In the genomic region with DNA sequence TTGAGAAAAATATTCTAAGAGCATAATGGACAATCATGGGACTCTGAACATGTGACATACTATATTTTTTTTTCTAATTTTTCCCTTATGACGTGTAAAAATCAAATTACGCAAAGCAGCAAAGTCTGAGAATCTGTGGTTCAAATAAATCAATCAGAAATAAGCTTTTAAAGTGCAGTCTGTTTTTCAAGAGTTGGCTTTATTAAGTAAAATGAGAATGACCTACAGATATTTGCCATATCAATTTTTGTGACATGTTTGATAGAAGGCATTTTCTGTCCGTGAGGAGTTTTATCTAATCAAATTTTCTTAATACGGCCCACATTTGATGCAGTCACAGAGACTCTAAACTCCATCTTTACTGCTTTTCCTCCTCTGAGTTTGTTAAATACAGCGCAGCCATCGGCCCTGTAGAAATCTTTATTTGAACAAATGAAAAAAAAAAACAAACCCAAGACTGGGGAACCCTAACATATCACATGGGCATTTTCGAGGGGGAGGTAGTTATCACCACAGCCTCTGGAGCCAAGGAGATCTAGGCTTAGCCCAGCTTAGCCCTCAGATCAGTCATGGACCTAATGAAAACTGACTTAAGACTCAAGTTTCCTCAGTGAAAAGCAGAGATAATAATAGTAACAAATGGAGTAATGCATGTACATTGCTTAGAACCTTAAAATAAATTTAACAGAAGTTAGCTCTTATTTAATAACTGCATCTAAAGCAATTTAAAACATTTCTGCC, we compare ENCODE assay signal across 17 cellular contexts.
A peak's percentile ranks its signal among the peaks of the same experiment; 100 is the strongest.
DNase-seq lines count a peak whose midpoint lies in the region; ATAC-seq and TF ChIP-seq lines count a peak whose summit lies in the region.
"Had no signal": no experiment of that assay in that cellular context is flagged by ENCODE, and none has a peak within 500 bp of the region (broad histone marks: within the 10 kb centered on the region; RNA-seq: fewer than 3 reads in every experiment).

No MANE protein-coding gene starts in this region.

- peaks cover 6% of the 10 kb centered on the region for H3K9me3 Mint-ChIP-seq in mesothelial cell of epicardium
- H3K9me3 Mint-ChIP-seq: H9 had no signal

- H3K4me3 ChIP-seq in SK-N-SH (ENCODE audit: low read depth in 2 of 2, low read length in 1 of 2) (no peak overlapping the region), smooth muscle cell (no peak overlapping the region)
- H3K4me3 ChIP-seq: GM23248 had no signal

- H3K27ac Mint-ChIP-seq in mesothelial cell of epicardium: peak overlapping the region; percentile 31
- H3K27ac Mint-ChIP-seq: H9 had no signal

- no peak for ATAC-seq in HG03025 (IDR thresholded peaks at IDR 0.05; ENCODE audit: low FRiP score, unreplicated experiment)
- ATAC-seq: HCT116 had no signal

- H3K27me3 Mint-ChIP-seq in mesothelial cell of epicardium (ENCODE audit: low read depth): peaks cover 6% of the 10 kb centered on the region

- 15% methylated on average over 7 of the region's 7 CpGs for WGBS in SK-N-SH (ENCODE audit: low lambda C conversion rate)
- 58% methylated on average over 7 of the region's 7 CpGs for WGBS in smooth muscle cell (ENCODE audit: low lambda C conversion rate)

- H3K9ac ChIP-seq in SK-N-SH (no peak overlapping the region), smooth muscle cell (ENCODE audit: low read depth) (no peak overlapping the region)
- H3K9ac ChIP-seq: GM23248 had no signal

- POLR2A ChIA-PET in SK-N-SH (lab: Yijun Ruan, JAX): no interaction called here

- H3K9me3 ChIP-seq in SK-N-SH (no peaks in the 10 kb centered on the region), smooth muscle cell (replicated peaks; ENCODE audit: low read depth) (no peaks in the 10 kb centered on the region)

- TF ChIP-seq RAD21 in SK-N-SH (IDR thresholded peaks at IDR 0.05; ENCODE audit: low read length): peak; percentile 46; the same call in 1 of the 2 replicates

- TF ChIP-seq CTCF in SK-N-SH (IDR thresholded peaks at IDR 0.05): no peak
- no peak for TF ChIP-seq CTCF in mesothelial cell of epicardium (IDR thresholded peaks at IDR 0.05; ENCODE audit: unreplicated experiment)
- TF ChIP-seq CTCF in smooth muscle cell (IDR thresholded peaks at IDR 0.05; ENCODE audit: borderline replicate concordance, insufficient read depth, poor library complexity, severe bottlenecking): no peak

- H3K27me3 ChIP-seq in SK-N-SH (ENCODE audit: insufficient read depth): no peaks in the 10 kb centered on the region
- H3K27me3 ChIP-seq in smooth muscle cell (ENCODE audit: low read depth): no peaks in the 10 kb centered on the region

- H4K20me1 ChIP-seq in SK-N-SH (ENCODE audit: insufficient read depth) (no peaks in the 10 kb centered on the region), smooth muscle cell (ENCODE audit: low read depth) (no peaks in the 10 kb centered on the region)

- peaks cover 0 to 28% of the 10 kb centered on the region in 2 experiments; a peak in 2 of 4 replicates for H3K4me1 ChIP-seq in SK-N-SH (ENCODE audit: control insufficient read depth in 1 of 2, insufficient read depth in 2 of 2, low read depth in 1 of 2, low read length in 1 of 2)
- H3K4me1 ChIP-seq in smooth muscle cell (ENCODE audit: low read depth): no peaks in the 10 kb centered on the region

- CTCF ChIA-PET in SK-N-SH (lab: Yijun Ruan, JAX): interaction anchor here (1.1 to 1.8 kb wide), 4 partner anchors 15 to 139 kb away, joined by 3 to 6 read pairs (median 4); no protein-coding TSS in a partner anchor

- no peaks in the 10 kb centered on the region for H3K36me3 ChIP-seq in SK-N-SH (replicated peaks in 1 of 2; ENCODE audit: control insufficient read depth in 1 of 2, insufficient read depth in 2 of 2, low read length in 1 of 2)
- H3K36me3 ChIP-seq in smooth muscle cell (ENCODE audit: low read depth): no peaks in the 10 kb centered on the region

- H3K27ac ChIP-seq in SK-N-SH (ENCODE audit: low read depth in 2 of 2, low read length in 1 of 2) (peak overlapping the region; percentile 35 to 96; a peak in 3 of 4 replicates), smooth muscle cell (ENCODE audit: low read depth) (peak overlapping the region; percentile 33)
- H3K27ac ChIP-seq: GM23248 had no signal

- H3K4me3 Mint-ChIP-seq in mesothelial cell of epicardium: no peak overlapping the region
- H3K4me3 Mint-ChIP-seq: CD4-positive, alpha-beta memory T cell; H9 had no signal

- H3K36me3 Mint-ChIP-seq in mesothelial cell of epicardium: no peaks in the 10 kb centered on the region
- H3K36me3 Mint-ChIP-seq: CD4-positive, alpha-beta memory T cell had no signal

- H3F3A ChIP-seq in SK-N-SH (replicated peaks; ENCODE audit: insufficient read depth): no peaks in the 10 kb centered on the region
- no peaks in the 10 kb centered on the region for H3F3A ChIP-seq in smooth muscle cell (ENCODE audit: low read depth)

- peak in 1 of 2 experiments; percentile 99; a peak in 2 of 4 replicates for TF ChIP-seq EP300 in SK-N-SH (IDR thresholded peaks at IDR 0.05; ENCODE audit: borderline replicate concordance in 1 of 2, low read depth in 1 of 2, low read length in 1 of 2)

- H3K79me2 ChIP-seq in SK-N-SH (ENCODE audit: insufficient read depth): no peaks in the 10 kb centered on the region
- no peaks in the 10 kb centered on the region for H3K79me2 ChIP-seq in smooth muscle cell (ENCODE audit: low read depth)

- H3K4me1 Mint-ChIP-seq in mesothelial cell of epicardium: peaks cover 31% of the 10 kb centered on the region
- H3K4me1 Mint-ChIP-seq: CD4-positive, alpha-beta memory T cell had no signal

- peak; percentile 80 for DNase-seq in NCI-H82 (lab: John Stamatoyannopoulos, UW)
- DNase-seq in SK-N-SH: peak; percentile 24
- DNase-seq in mesothelial cell of epicardium (ENCODE audit: low spot score in 2 of 2, unreplicated experiment in 2 of 2): no peak
- DNase-seq in smooth muscle cell (lab: John Stamatoyannopoulos, UW; ENCODE audit: unreplicated experiment): no peak
- DNase-seq in dermis blood vessel endothelial cell: no peak
- no peak for DNase-seq in activated CD8-positive, alpha-beta memory T cell treated with anti-CD3 and anti-CD28 coated beads, Interleukin-2, amount 50 U/mL, for 48 hours
- DNase-seq in NCI-H2227 treated with DMSO at 0.1 percent for 48 hours (lab: John Stamatoyannopoulos, UW): no peak
- DNase-seq: C1 segment of cervical spinal cord; Calu3; CD4-positive, alpha-beta memory T cell; COR-L47; DMS153; DND-41; GM23248; H9 had no signal

- H3K4me2 ChIP-seq in SK-N-SH: no peak overlapping the region
- H3K4me2 ChIP-seq in smooth muscle cell: peak overlapping the region; percentile 15

- H2AFZ ChIP-seq in SK-N-SH (ENCODE audit: low read depth) (no peak overlapping the region; the same call in 1 of the 2 replicates), smooth muscle cell (ENCODE audit: low read depth) (peak overlapping the region; percentile 7)
- H2AFZ ChIP-seq: GM23248 had no signal

- H3K9me2 ChIP-seq in SK-N-SH: no peaks in the 10 kb centered on the region

TF ChIP-seq in SK-N-SH, 30 proteins besides CTCF, POLR2A, EP300 and RAD21 (continues in another document):
- TF ChIP-seq FOXM1 (IDR thresholded peaks at IDR 0.05; ENCODE audit: low read depth) (no peak), ELF1 (IDR thresholded peaks at IDR 0.05) (no peak), TAF1 (IDR thresholded peaks at IDR 0.05; ENCODE audit: borderline replicate concordance, low read depth, low read length) (no peak), MXI1 (IDR thresholded peaks at IDR 0.05; ENCODE audit: low read depth, low read length) (peak; percentile 45; the same call in 1 of the 2 replicates), CHD2 (IDR thresholded peaks at IDR 0.05; ENCODE audit: low read length, partially characterized antibody) (peak; percentile 46), RXRA (IDR thresholded peaks at IDR 0.05; ENCODE audit: borderline replicate concordance, low read depth) (no peak), NRF1 (IDR thresholded peaks at IDR 0.05; ENCODE audit: low read depth, low read length) (no peak), GATA2 (CRISPR knock-in tag; IDR thresholded peaks at IDR 0.05) (peak; percentile 68), TEAD4 (IDR thresholded peaks at IDR 0.05; ENCODE audit: borderline replicate concordance, insufficient read depth) (peak; percentile 50; the same call in 1 of the 2 replicates), MEF2A (IDR thresholded peaks at IDR 0.05; ENCODE audit: borderline replicate concordance, low read depth) (no peak), GABPA (IDR thresholded peaks at IDR 0.05; ENCODE audit: low read depth) (no peak)
- TF ChIP-seq, protein P1, sequence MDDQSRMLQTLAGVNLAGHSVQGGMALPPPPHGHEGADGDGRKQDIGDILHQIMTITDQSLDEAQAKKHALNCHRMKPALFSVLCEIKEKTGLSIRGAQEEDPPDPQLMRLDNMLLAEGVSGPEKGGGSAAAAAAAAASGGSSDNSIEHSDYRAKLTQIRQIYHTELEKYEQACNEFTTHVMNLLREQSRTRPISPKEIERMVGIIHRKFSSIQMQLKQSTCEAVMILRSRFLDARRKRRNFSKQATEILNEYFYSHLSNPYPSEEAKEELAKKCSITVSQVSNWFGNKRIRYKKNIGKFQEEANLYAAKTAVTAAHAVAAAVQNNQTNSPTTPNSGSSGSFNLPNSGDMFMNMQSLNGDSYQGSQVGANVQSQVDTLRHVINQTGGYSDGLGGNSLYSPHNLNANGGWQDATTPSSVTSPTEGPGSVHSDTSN (IDR thresholded peaks at IDR 0.05): no peak
- TF ChIP-seq, protein P2, sequence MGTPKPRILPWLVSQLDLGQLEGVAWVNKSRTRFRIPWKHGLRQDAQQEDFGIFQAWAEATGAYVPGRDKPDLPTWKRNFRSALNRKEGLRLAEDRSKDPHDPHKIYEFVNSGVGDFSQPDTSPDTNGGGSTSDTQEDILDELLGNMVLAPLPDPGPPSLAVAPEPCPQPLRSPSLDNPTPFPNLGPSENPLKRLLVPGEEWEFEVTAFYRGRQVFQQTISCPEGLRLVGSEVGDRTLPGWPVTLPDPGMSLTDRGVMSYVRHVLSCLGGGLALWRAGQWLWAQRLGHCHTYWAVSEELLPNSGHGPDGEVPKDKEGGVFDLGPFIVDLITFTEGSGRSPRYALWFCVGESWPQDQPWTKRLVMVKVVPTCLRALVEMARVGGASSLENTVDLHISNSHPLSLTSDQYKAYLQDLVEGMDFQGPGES (IDR thresholded peaks at IDR 0.05; ENCODE audit: low read depth, low read length): no peak

Comparison
In these comparisons a context has a peak if more than half of its experiments do, and no peak if none do; other contexts are left out.
1. DNase-seq: peak in NCI-H82 (single experiment) and SK-N-SH (single experiment); none in mesothelial cell of epicardium (0 of 2), smooth muscle cell (single experiment), dermis blood vessel endothelial cell (single experiment), activated CD8-positive, alpha-beta memory T cell treated with anti-CD3 and anti-CD28 coated beads, Interleukin-2, amount 50 U/mL, for 48 hours (single experiment) and NCI-H2227 treated with DMSO at 0.1 percent for 48 hours (single experiment).